21 cellular contexts compared by ENCODE assay signal in the genomic region with DNA sequence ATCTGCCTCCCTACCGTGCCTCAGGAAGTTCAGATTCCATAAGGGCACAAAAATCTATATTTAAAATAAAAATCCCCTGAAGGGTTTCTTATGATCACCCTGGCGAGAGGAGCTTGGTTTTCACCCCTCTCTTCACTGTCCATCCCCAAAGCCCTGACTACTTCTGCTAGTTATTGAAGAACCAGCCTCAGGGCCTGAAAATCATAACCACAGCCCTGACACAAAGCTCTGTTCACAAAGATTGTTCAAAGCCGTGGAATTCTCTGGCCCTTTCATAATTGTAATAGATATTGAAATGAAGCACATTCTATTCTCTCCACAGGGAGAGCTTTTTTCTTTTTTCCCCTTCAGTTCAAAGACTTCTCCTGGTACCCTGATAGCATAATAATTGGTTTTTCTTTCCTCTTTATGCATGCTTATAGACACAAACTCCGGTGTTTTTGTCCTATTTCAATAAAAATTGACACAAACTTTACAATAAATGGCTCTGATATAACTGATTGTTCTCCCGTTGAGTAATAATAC.
A peak's percentile ranks its signal among the peaks of the same experiment; 100 is the strongest.
DNase-seq lines count a peak whose midpoint lies in the region; ATAC-seq and TF ChIP-seq lines count a peak whose summit lies in the region.
"Had no signal": no experiment of that assay in that cellular context is flagged by ENCODE, and none has a peak within 500 bp of the region (broad histone marks: within the 10 kb centered on the region; RNA-seq: fewer than 3 reads in every experiment).

No MANE protein-coding gene starts in this region.

- DNase-seq in SK-N-MC (ENCODE audit: low read depth, low spot score) (peak; percentile 24), epidermal melanocyte (ENCODE audit: insufficient read length, low spot score) (peak; percentile 46), neural progenitor cell (ENCODE audit: low spot score) (no peak), C1 segment of cervical spinal cord (lab: John Stamatoyannopoulos, UW) (no peak), T-helper 17 cell (no peak), right atrium auricular region (ENCODE audit: low spot score) (no peak)
- DNase-seq: 8988T; ACHN; AML-193; BE2C; Calu3; CD4-positive, alpha-beta memory T cell; COR-L47; DMS53; DMS79 treated with DMSO at 0.1 percent for 48 hours; GF-D8; GOT3; HCEC 1CT had no signal

- no peak overlapping the region for H3K4me3 Mint-ChIP-seq in neural progenitor cell
- H3K4me3 Mint-ChIP-seq in T-helper 17 cell, result no peak overlapping the region
- H3K4me3 Mint-ChIP-seq: CD4-positive, alpha-beta memory T cell had no signal

- no peaks in the 10 kb centered on the region for H3K9me3 ChIP-seq in SK-N-MC (ENCODE audit: low read depth, low read length)
- H3K9me3 ChIP-seq in neural progenitor cell (ENCODE audit: low read depth), result no peaks in the 10 kb centered on the region
- H3K9me3 ChIP-seq in T-helper 17 cell (ENCODE audit: control insufficient read depth, low read length, poor library complexity, severe bottlenecking), result no peaks in the 10 kb centered on the region
- no peaks in the 10 kb centered on the region for H3K9me3 ChIP-seq in right atrium auricular region
- H3K9me3 ChIP-seq: A549, BE2C had no signal

- H3K27ac ChIP-seq in SK-N-MC, result peak overlapping the region; percentile 96
- no peak overlapping the region for H3K27ac ChIP-seq in neural progenitor cell
- H3K27ac ChIP-seq in right atrium auricular region, result no peak overlapping the region
- H3K27ac ChIP-seq: A549; BLaER1 treated with 17β-estradiol and CSF1 and Interleukin-3, amounts not matched to agents 10 nM and 100 nM had no signal

- H3K36me3 ChIP-seq in SK-N-MC (ENCODE audit: insufficient read depth, low read length), result no peaks in the 10 kb centered on the region
- no peaks in the 10 kb centered on the region for H3K36me3 ChIP-seq in neural progenitor cell
- H3K36me3 ChIP-seq in right atrium auricular region, result no peaks in the 10 kb centered on the region
- H3K36me3 ChIP-seq: BE2C; BLaER1 treated with 17β-estradiol and CSF1 and Interleukin-3, amounts not matched to agents 10 nM and 100 nM had no signal

- H3K9me3 Mint-ChIP-seq in neural progenitor cell, result no peaks in the 10 kb centered on the region

- ATAC-seq in T-helper 17 cell (no peak), SK-N-SH treated with all-trans-retinoic acid at 6 μM for 48 hours (no peak)
- ATAC-seq: A549 had no signal

- H3K4me2 ChIP-seq in neural progenitor cell, result no peak overlapping the region
- H3K4me2 ChIP-seq: A549; BLaER1 treated with 17β-estradiol and CSF1 and Interleukin-3, amounts not matched to agents 10 nM and 100 nM had no signal

- H3F3A ChIP-seq in neural progenitor cell (ENCODE audit: low read depth), result no peaks in the 10 kb centered on the region

- H3K27me3 ChIP-seq in neural progenitor cell (no peaks in the 10 kb centered on the region), right atrium auricular region (no peaks in the 10 kb centered on the region)
- H3K27me3 ChIP-seq: BE2C; BLaER1 treated with 17β-estradiol and CSF1 and Interleukin-3, amounts not matched to agents 10 nM and 100 nM had no signal

- no peaks in the 10 kb centered on the region for H4K20me1 ChIP-seq in neural progenitor cell (ENCODE audit: low read depth)
- H4K20me1 ChIP-seq: BLaER1 treated with 17β-estradiol and CSF1 and Interleukin-3, amounts not matched to agents 10 nM and 100 nM had no signal

- H3K27ac Mint-ChIP-seq in neural progenitor cell (peak overlapping the region; percentile 24), T-helper 17 cell (no peak overlapping the region)
- H3K27ac Mint-ChIP-seq: CD4-positive, alpha-beta memory T cell had no signal

- H3K4me1 ChIP-seq in neural progenitor cell (no peaks in the 10 kb centered on the region), right atrium auricular region (no peaks in the 10 kb centered on the region)
- H3K4me1 ChIP-seq: A549; BE2C; BLaER1 treated with 17β-estradiol and CSF1 and Interleukin-3, amounts not matched to agents 10 nM and 100 nM had no signal

- H3K4me1 Mint-ChIP-seq in neural progenitor cell, result peaks cover 12% of the 10 kb centered on the region
- H3K4me1 Mint-ChIP-seq in T-helper 17 cell, result no peaks in the 10 kb centered on the region
- H3K4me1 Mint-ChIP-seq: CD4-positive, alpha-beta memory T cell had no signal

- H3K36me3 Mint-ChIP-seq in neural progenitor cell, result no peaks in the 10 kb centered on the region
- no peaks in the 10 kb centered on the region for H3K36me3 Mint-ChIP-seq in T-helper 17 cell (ENCODE audit: low read depth)
- H3K36me3 Mint-ChIP-seq: CD4-positive, alpha-beta memory T cell had no signal

- no peak for TF ChIP-seq CTCF in neural progenitor cell (IDR thresholded peaks at IDR 0.05)
- TF ChIP-seq CTCF in right atrium auricular region (IDR thresholded peaks at IDR 0.05), result no peak

- H3K4me3 ChIP-seq in SK-N-MC (peak overlapping the region; percentile 64), neural progenitor cell (no peak overlapping the region), right atrium auricular region (no peak overlapping the region)
- H3K4me3 ChIP-seq: A549; BLaER1 treated with 17β-estradiol and CSF1 and Interleukin-3, amounts not matched to agents 10 nM and 100 nM had no signal

- no peak overlapping the region for H2AFZ ChIP-seq in neural progenitor cell (replicated peaks)

- H3K79me2 ChIP-seq in neural progenitor cell (ENCODE audit: low read depth), result no peaks in the 10 kb centered on the region

- H3K9ac ChIP-seq in SK-N-MC (ENCODE audit: insufficient read length) (peak overlapping the region; percentile 34), neural progenitor cell (no peak overlapping the region)
- H3K9ac ChIP-seq: BLaER1 treated with 17β-estradiol and CSF1 and Interleukin-3, amounts not matched to agents 10 nM and 100 nM had no signal

- H3K27me3 Mint-ChIP-seq in neural progenitor cell (ENCODE audit: insufficient read depth, low read depth) (no peaks in the 10 kb centered on the region), T-helper 17 cell (no peaks in the 10 kb centered on the region)
- H3K27me3 Mint-ChIP-seq: CD4-positive, alpha-beta memory T cell had no signal

TF ChIP-seq in SK-N-SH treated with all-trans-retinoic acid at 6 μM for 48 hours, 23 proteins besides CTCF, POLR2A, EP300 and RAD21:
- TF ChIP-seq, protein P1, sequence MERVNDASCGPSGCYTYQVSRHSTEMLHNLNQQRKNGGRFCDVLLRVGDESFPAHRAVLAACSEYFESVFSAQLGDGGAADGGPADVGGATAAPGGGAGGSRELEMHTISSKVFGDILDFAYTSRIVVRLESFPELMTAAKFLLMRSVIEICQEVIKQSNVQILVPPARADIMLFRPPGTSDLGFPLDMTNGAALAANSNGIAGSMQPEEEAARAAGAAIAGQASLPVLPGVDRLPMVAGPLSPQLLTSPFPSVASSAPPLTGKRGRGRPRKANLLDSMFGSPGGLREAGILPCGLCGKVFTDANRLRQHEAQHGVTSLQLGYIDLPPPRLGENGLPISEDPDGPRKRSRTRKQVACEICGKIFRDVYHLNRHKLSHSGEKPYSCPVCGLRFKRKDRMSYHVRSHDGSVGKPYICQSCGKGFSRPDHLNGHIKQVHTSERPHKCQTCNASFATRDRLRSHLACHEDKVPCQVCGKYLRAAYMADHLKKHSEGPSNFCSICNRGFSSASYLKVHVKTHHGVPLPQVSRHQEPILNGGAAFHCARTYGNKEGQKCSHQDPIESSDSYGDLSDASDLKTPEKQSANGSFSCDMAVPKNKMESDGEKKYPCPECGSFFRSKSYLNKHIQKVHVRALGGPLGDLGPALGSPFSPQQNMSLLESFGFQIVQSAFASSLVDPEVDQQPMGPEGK (CRISPR knock-in tag; IDR thresholded peaks at IDR 0.05; ENCODE audit: borderline replicate concordance), result no peak
- no peak for TF ChIP-seq ESRRG (CRISPR knock-in tag; IDR thresholded peaks at IDR 0.05)
- no peak for TF ChIP-seq ZC3H10 (CRISPR knock-in tag; IDR thresholded peaks at IDR 0.05)
- TF ChIP-seq ARNTL (CRISPR knock-in tag; IDR thresholded peaks at IDR 0.05; ENCODE audit: borderline replicate concordance, low read depth), result no peak
- TF ChIP-seq TOX (CRISPR knock-in tag; IDR thresholded peaks at IDR 0.05; ENCODE audit: borderline replicate concordance), result no peak
- no peak for TF ChIP-seq OSR1 (CRISPR knock-in tag; IDR thresholded peaks at IDR 0.05)
- TF ChIP-seq ZNF565 (CRISPR knock-in tag; conservative IDR thresholded peaks at IDR 0.05; ENCODE audit: low read depth), result no peak

Comparison
In these comparisons a context has a peak if more than half of its experiments do, and no peak if none do; other contexts are left out.
1. DNase-seq: peak in SK-N-MC (single experiment) and epidermal melanocyte (single experiment); none in neural progenitor cell (single experiment), C1 segment of cervical spinal cord (0 of 14), T-helper 17 cell (0 of 3) and right atrium auricular region (single experiment).